11 cellular contexts compared by ENCODE assay signal in genomic region chr11:91876746-91877145, GRCh38.
"Had no signal": no experiment of that assay in that cellular context is flagged by ENCODE, and none has a peak within 500 bp of the region (broad histone marks: within the 10 kb centered on the region; RNA-seq: fewer than 3 reads in every experiment).

No MANE protein-coding gene starts in this region.

- H2AFZ ChIP-seq: GM23248, GM23338 had no signal

- H3K36me3 ChIP-seq: HAP-1 had no signal

- H3K4me2 ChIP-seq: GM23338 had no signal

- FAIRE-seq: H1, H54 had no signal

- H3K9ac ChIP-seq: GM23248 had no signal

- H3K4me1 ChIP-seq: HAP-1 had no signal

- H3K9me3 ChIP-seq: HAP-1 had no signal

- ATAC-seq: GM23338, HCT116 had no signal

- DNase-seq: GM23248, GOT3, H7, H9, HCEC 1CT, HFFc6 had no signal

- H3K27ac ChIP-seq: GM23248 had no signal

- H3K4me3 ChIP-seq: GM23248, GM23338, HAP-1 had no signal
